Comparison of ENCODE assay signal across 20 cellular contexts in genomic region chr20:37111926-37112455, GRCh38.
"Had no signal": no experiment of that assay in that cellular context is flagged by ENCODE, and none has a peak within 500 bp of the region (broad histone marks: within the 10 kb centered on the region; RNA-seq: fewer than 3 reads in every experiment).

No MANE protein-coding gene starts in this region.

- H3K27ac ChIP-seq: dorsolateral prefrontal cortex, hepatocyte, pancreas, right lobe of liver, stomach, thoracic aorta had no signal

- H3K27me3 ChIP-seq: dorsolateral prefrontal cortex, hepatocyte, pancreas, right lobe of liver, stomach had no signal

- H3K4me1 ChIP-seq: pancreas, right lobe of liver, stomach had no signal

- H3K79me2 ChIP-seq: hepatocyte had no signal

- H3K9me3 Mint-ChIP-seq: naive thymus-derived CD8-positive, alpha-beta T cell; stimulated activated memory B cell treated with anti-CD40 and anti-IgM and Interleukin-4, amounts not matched to agents 10 μg/mL and 1 μg/mL and 100 μg/mL, for 72 hours had no signal

- H3K4me3 ChIP-seq: dorsolateral prefrontal cortex, hepatocyte, pancreas, right lobe of liver, stomach, thoracic aorta had no signal

- H3K36me3 Mint-ChIP-seq: naive thymus-derived CD8-positive, alpha-beta T cell; stimulated activated memory B cell treated with anti-CD40 and anti-IgM and Interleukin-4, amounts not matched to agents 10 μg/mL and 1 μg/mL and 100 μg/mL, for 72 hours had no signal

- H3K27me3 Mint-ChIP-seq: naive thymus-derived CD8-positive, alpha-beta T cell; progenitor cell of endocrine pancreas; stimulated activated memory B cell treated with anti-CD40 and anti-IgM and Interleukin-4, amounts not matched to agents 10 μg/mL and 1 μg/mL and 100 μg/mL, for 72 hours had no signal

- H3K4me3 Mint-ChIP-seq: naive thymus-derived CD8-positive, alpha-beta T cell; stimulated activated memory B cell treated with anti-CD40 and anti-IgM and Interleukin-4, amounts not matched to agents 10 μg/mL and 1 μg/mL and 100 μg/mL, for 72 hours had no signal

- H3K27ac Mint-ChIP-seq: naive thymus-derived CD8-positive, alpha-beta T cell; progenitor cell of endocrine pancreas; stimulated activated memory B cell treated with anti-CD40 and anti-IgM and Interleukin-4, amounts not matched to agents 10 μg/mL and 1 μg/mL and 100 μg/mL, for 72 hours had no signal

- H2AFZ ChIP-seq: hepatocyte had no signal

- H3K9me3 ChIP-seq: pancreas, right lobe of liver, stomach, thoracic aorta had no signal

- ATAC-seq: left colon; naive thymus-derived CD8-positive, alpha-beta T cell; pancreas; right lobe of liver; stimulated activated memory B cell treated with anti-CD40 and anti-IgM and Interleukin-4, amounts not matched to agents 10 μg/mL and 1 μg/mL and 100 μg/mL, for 72 hours had no signal

- DNase-seq: cortex of kidney; dorsolateral prefrontal cortex; effector CD8-positive, alpha-beta T cell; foreskin melanocyte; head of caudate nucleus; kidney; left colon; naive thymus-derived CD8-positive, alpha-beta T cell; pancreas; retina; right lobe of liver; stimulated activated CD4-positive, alpha-beta T cell treated with anti-CD3 and anti-CD28 coated beads, Interleukin-4, amount 100 ng/mL, for 1 hour; stimulated activated CD8-positive, alpha-beta memory T cell treated with anti-CD3 and anti-CD28 coated beads, Interleukin-4, amount 100 ng/mL, for 48 hours; stomach; substantia nigra; trophoblast cell had no signal

- H3K4me2 ChIP-seq: hepatocyte had no signal

- H3K36me3 ChIP-seq: pancreas, right lobe of liver, thoracic aorta had no signal

- H3K4me1 Mint-ChIP-seq: naive thymus-derived CD8-positive, alpha-beta T cell; stimulated activated memory B cell treated with anti-CD40 and anti-IgM and Interleukin-4, amounts not matched to agents 10 μg/mL and 1 μg/mL and 100 μg/mL, for 72 hours had no signal
